1 cellular context compared by ENCODE assay signal in the genomic region with DNA sequence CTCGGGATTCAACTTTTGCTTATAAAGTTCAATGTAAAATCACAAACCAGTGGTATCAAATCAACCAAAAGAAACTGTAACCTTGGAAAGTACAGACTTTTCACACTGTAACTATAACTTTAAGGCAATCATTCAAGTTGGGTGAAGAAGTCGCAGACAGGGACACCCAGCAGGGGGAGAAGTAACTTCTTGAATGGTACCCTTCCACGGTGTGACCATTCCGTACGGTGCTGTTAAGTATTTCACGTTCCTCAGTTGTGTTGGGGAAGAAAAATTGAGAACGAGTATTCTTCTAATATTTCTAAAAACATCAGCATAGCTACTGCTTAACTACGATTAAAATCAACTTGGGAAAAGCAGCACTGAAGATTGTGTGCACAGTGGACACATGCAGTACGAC.
TF ChIP-seq lines count a peak whose summit lies in the region.

No MANE protein-coding gene starts in this region.

TF ChIP-seq in HCT116, 20 proteins besides CTCF, POLR2A, EP300 and RAD21:
- TF ChIP-seq ELF1 (IDR thresholded peaks at IDR 0.05; ENCODE audit: borderline replicate concordance, low read depth) (no peak), TCF7L2 (IDR thresholded peaks at IDR 0.05; ENCODE audit: borderline replicate concordance, extremely low read depth, insufficient read depth, insufficient read length) (no peak), SP1 (IDR thresholded peaks at IDR 0.05; ENCODE audit: low read depth) (no peak), ZNF274 (IDR thresholded peaks at IDR 0.05; ENCODE audit: low read depth, low read length) (no peak), EGR1 (IDR thresholded peaks at IDR 0.05; ENCODE audit: low read depth) (no peak), POLR2AphosphoS5 (IDR thresholded peaks at IDR 0.05; ENCODE audit: low read depth, low read length) (no peak), YY1 (IDR thresholded peaks at IDR 0.05; ENCODE audit: extremely low read depth, insufficient replicate concordance, low read depth, low read length) (no peak), EZH2phosphoT487 (IDR thresholded peaks at IDR 0.05; ENCODE audit: borderline replicate concordance) (no peak)
- TF ChIP-seq, protein P1, sequence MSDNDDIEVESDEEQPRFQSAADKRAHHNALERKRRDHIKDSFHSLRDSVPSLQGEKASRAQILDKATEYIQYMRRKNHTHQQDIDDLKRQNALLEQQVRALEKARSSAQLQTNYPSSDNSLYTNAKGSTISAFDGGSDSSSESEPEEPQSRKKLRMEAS (IDR thresholded peaks at IDR 0.05), result no peak
